ENCODE assay signal across 2 cellular contexts in genomic region chr22:35882226-35883027, GRCh38.
A peak's percentile ranks its signal among the peaks of the same experiment; 100 is the strongest.
TF ChIP-seq lines count a peak whose summit lies in the region.

No MANE protein-coding gene starts in this region.

TF ChIP-seq in HEK293, 187 proteins besides CTCF, POLR2A, EP300 and RAD21 (continued from another document and continues in another):
- TF ChIP-seq ZNF639 (tag by site-specific recombination; IDR thresholded peaks at IDR 0.05): no peak
- TF ChIP-seq ZFHX2 (tag by site-specific recombination; conservative IDR thresholded peaks at IDR 0.05): peak; percentile 53; the same call in 1 of the 2 replicates
- no peak for TF ChIP-seq ZNF148 (tag by site-specific recombination; IDR thresholded peaks at IDR 0.05; ENCODE audit: borderline replicate concordance)
- no peak for TF ChIP-seq PATZ1 (tag by site-specific recombination; IDR thresholded peaks at IDR 0.05)
- no peak for TF ChIP-seq ZNF560 (tag by site-specific recombination; IDR thresholded peaks at IDR 0.05; ENCODE audit: borderline replicate concordance)
- no peak for TF ChIP-seq ZBTB1 (tag by site-specific recombination; IDR thresholded peaks at IDR 0.05)
- TF ChIP-seq ZNF302 (tag by site-specific recombination; IDR thresholded peaks at IDR 0.05; ENCODE audit: low read depth): no peak
- peak; percentile 82 for TF ChIP-seq PRDM6 (tag by site-specific recombination; IDR thresholded peaks at IDR 0.05)
- peak; percentile 60 for TF ChIP-seq OSR2 (tag by site-specific recombination; IDR thresholded peaks at IDR 0.05)
- no peak for TF ChIP-seq ZNF670 (tag by site-specific recombination; IDR thresholded peaks at IDR 0.05; ENCODE audit: low read depth)
- TF ChIP-seq ZNF549 (tag by site-specific recombination; IDR thresholded peaks at IDR 0.05): no peak
- TF ChIP-seq BCL11A (tag by site-specific recombination; IDR thresholded peaks at IDR 0.05; ENCODE audit: low read depth): no peak
- TF ChIP-seq ZNF10 (tag by site-specific recombination; IDR thresholded peaks at IDR 0.05): peak; percentile 65; the same call in 1 of the 2 replicates
- TF ChIP-seq ZBTB17 (tag by site-specific recombination; IDR thresholded peaks at IDR 0.05): peak; percentile 79
- TF ChIP-seq ZNF76 (tag by site-specific recombination; IDR thresholded peaks at IDR 0.05; ENCODE audit: borderline replicate concordance, low read depth): peak; percentile 50; the same call in 1 of the 2 replicates
- no peak for TF ChIP-seq ZBTB8A (tag by site-specific recombination; IDR thresholded peaks at IDR 0.05)
- 0 out of 2 replicates have a peak, but pooled peaks have one; percentile 48 for TF ChIP-seq ZBTB48 (tag by site-specific recombination; IDR thresholded peaks at IDR 0.05)
- no peak for TF ChIP-seq ZNF175 (tag by site-specific recombination; IDR thresholded peaks at IDR 0.05)
- peak; percentile 59 for TF ChIP-seq ZNF335 (tag by site-specific recombination; conservative IDR thresholded peaks at IDR 0.05)
- no peak for TF ChIP-seq ZNF146 (tag by site-specific recombination; IDR thresholded peaks at IDR 0.05)
- TF ChIP-seq ZNF133 (tag by site-specific recombination; IDR thresholded peaks at IDR 0.05): no peak
- no peak for TF ChIP-seq REPIN1 (tag by site-specific recombination; IDR thresholded peaks at IDR 0.05; ENCODE audit: low read depth)
- TF ChIP-seq ZNF558 (tag by site-specific recombination; IDR thresholded peaks at IDR 0.05): no peak; the same call in 1 of the 2 replicates
- no peak for TF ChIP-seq ZNF202 (tag by site-specific recombination; IDR thresholded peaks at IDR 0.05; ENCODE audit: borderline replicate concordance)
- no peak for TF ChIP-seq ZNF48 (tag by site-specific recombination; IDR thresholded peaks at IDR 0.05)

TF ChIP-seq in WTC11, 78 proteins besides CTCF, POLR2A, EP300 and RAD21 (continued from another document):
- TF ChIP-seq ZMAT4 (CRISPR knock-in tag; IDR thresholded peaks at IDR 0.05) (no peak), ZBTB43 (CRISPR knock-in tag; IDR thresholded peaks at IDR 0.05) (no peak), ZBTB21 (CRISPR knock-in tag; IDR thresholded peaks at IDR 0.05; ENCODE audit: borderline replicate concordance) (no peak), AR (CRISPR knock-in tag; IDR thresholded peaks at IDR 0.05) (no peak), NFYB (CRISPR knock-in tag; conservative IDR thresholded peaks at IDR 0.05; ENCODE audit: low read depth) (no peak), ZNF281 (CRISPR knock-in tag; IDR thresholded peaks at IDR 0.05) (no peak)
